In the genomic region with DNA sequence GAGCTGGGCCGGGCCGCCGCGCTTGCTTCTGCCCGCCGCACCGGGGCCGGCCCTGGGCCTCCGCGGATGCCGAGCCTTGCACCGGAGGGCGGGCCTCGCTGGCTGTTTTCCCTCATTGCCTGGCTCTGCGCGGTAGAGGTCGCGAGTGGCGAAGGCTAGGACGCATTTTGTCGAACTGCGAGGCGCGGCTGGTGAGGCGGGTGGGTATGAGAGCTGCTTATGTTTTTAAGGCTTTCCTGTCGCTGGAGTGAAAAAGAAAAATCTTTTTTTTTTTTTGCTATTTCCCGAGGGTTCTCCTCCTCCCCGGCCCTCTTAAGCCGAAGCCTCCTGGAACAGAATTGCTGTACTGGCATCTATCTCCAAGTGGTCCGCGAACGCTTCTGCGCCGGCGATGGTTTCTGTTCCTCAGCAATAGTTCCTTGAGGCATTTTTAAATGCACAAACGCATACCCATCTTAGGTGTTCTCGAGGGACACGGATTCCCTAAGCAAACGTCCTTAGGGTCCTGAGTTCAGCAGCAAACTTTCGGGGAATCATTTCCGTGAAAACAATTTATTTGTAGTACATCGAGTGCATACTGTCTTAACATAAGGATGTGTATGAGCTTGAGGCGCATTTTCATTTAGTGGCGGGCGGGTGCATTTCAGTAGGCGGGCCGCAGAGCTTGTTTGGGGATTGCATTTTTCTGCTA, we compare ENCODE assay signal across 8 cellular contexts. TPM values are rescaled to one million over a fixed set of nuclear protein-coding genes. Genes with fewer than 3 reads are reported as not detected.
A peak's percentile ranks its signal among the peaks of the same experiment; 100 is the strongest.
DNase-seq lines count a peak whose midpoint lies in the region; ATAC-seq lines count a peak whose summit lies in the region.

No MANE protein-coding gene starts in this region.

- DNase-seq in CD4-positive, CD25-positive, alpha-beta regulatory T cell, result peak; percentile 56 to 82 (median 77)
- peak; percentile 76 for DNase-seq in NCI-H82 (lab: John Stamatoyannopoulos, UW)
- peak; percentile 69 for DNase-seq in activated CD8-positive, alpha-beta memory T cell treated with anti-CD3 and anti-CD28 coated beads, Interleukin-2, amount 50 U/mL, for 4 hours
- DNase-seq in epithelial cell of prostate (ENCODE audit: low read depth, low spot score), result no peak
- DNase-seq in stimulated activated CD8-positive, alpha-beta memory T cell treated with anti-CD3 and anti-CD28 coated beads, Interleukin-7, amount 100 ng/mL, for 1 hour (ENCODE audit: low read depth in 2 of 2), result peak; percentile 19 to 36

- peak overlapping the region; percentile 98 for H3K4me3 ChIP-seq in CD4-positive, CD25-positive, alpha-beta regulatory T cell (ENCODE audit: low read depth, low read length)
- peak overlapping the region; percentile 85 to 95 for H3K4me3 ChIP-seq in mucosa of rectum (ENCODE audit: low read length in 2 of 2)

- H3K4me3 Mint-ChIP-seq in CD4-positive, CD25-positive, alpha-beta regulatory T cell, result peak overlapping the region; percentile 93 to 100 (median 98)

- peaks cover 55% of the 10 kb centered on the region for H3K4me1 ChIP-seq in CD4-positive, CD25-positive, alpha-beta regulatory T cell (ENCODE audit: control insufficient read depth, insufficient read depth, low read length, poor library complexity, severe bottlenecking)
- peaks cover 9 to 26% of the 10 kb centered on the region in 2 donors for H3K4me1 ChIP-seq in mucosa of rectum (ENCODE audit: control insufficient read depth in 2 of 2, insufficient read depth in 2 of 2, low read length in 2 of 2)

- H3K9me3 ChIP-seq in CD4-positive, CD25-positive, alpha-beta regulatory T cell (ENCODE audit: control insufficient read depth in 2 of 2, low read length in 2 of 2), result no peaks in the 10 kb centered on the region
- no peaks in the 10 kb centered on the region for H3K9me3 ChIP-seq in mucosa of rectum (ENCODE audit: control insufficient read depth in 2 of 2, low read length in 2 of 2)

- peak overlapping the region; percentile 93 to 97 (median 93) for H3K27ac Mint-ChIP-seq in CD4-positive, CD25-positive, alpha-beta regulatory T cell

- peaks cover 0 to 7% (median 2%) of the 10 kb centered on the region in 7 donors for H3K9me3 Mint-ChIP-seq in CD4-positive, CD25-positive, alpha-beta regulatory T cell

- H3K9ac ChIP-seq in mucosa of rectum (ENCODE audit: low read depth in 1 of 2, low read length in 2 of 2), result peak overlapping the region; percentile 58 to 86

- H3K36me3 ChIP-seq in CD4-positive, CD25-positive, alpha-beta regulatory T cell (ENCODE audit: control insufficient read depth, insufficient read depth, low read length), result peaks cover 31% of the 10 kb centered on the region
- H3K36me3 ChIP-seq in mucosa of rectum (ENCODE audit: control insufficient read depth in 2 of 2, insufficient read depth in 2 of 2, low read length in 2 of 2), result peaks cover 17 to 21% of the 10 kb centered on the region in 2 donors

- peaks cover 11% of the 10 kb centered on the region for H3K27me3 Mint-ChIP-seq in CD4-positive, CD25-positive, alpha-beta regulatory T cell

- H3K27me3 ChIP-seq in CD4-positive, CD25-positive, alpha-beta regulatory T cell (ENCODE audit: control insufficient read depth, insufficient read depth, low read length), result no peaks in the 10 kb centered on the region
- H3K27me3 ChIP-seq in mucosa of rectum (ENCODE audit: control insufficient read depth in 2 of 2, insufficient read depth in 2 of 2, low read length in 2 of 2), result no peaks in the 10 kb centered on the region

- ATAC-seq in CD4-positive, CD25-positive, alpha-beta regulatory T cell (ENCODE audit: low read depth in 2 of 2), result peak; percentile 56 to 58
- ATAC-seq in GM19324 (IDR thresholded peaks at IDR 0.05; ENCODE audit: low FRiP score, unreplicated experiment), result peak; percentile 56
- ATAC-seq in HG03439 (IDR thresholded peaks at IDR 0.05; ENCODE audit: unreplicated experiment), result peak; percentile 39

- peaks cover 18 to 70% (median 61%) of the 10 kb centered on the region in 4 donors for H3K4me1 Mint-ChIP-seq in CD4-positive, CD25-positive, alpha-beta regulatory T cell

- peak overlapping the region; percentile 85 for H3K27ac ChIP-seq in CD4-positive, CD25-positive, alpha-beta regulatory T cell (ENCODE audit: insufficient read depth, low read length, poor library complexity, severe bottlenecking)
- H3K27ac ChIP-seq in epithelial cell of prostate, result peak overlapping the region; percentile 77
- H3K27ac ChIP-seq in mucosa of rectum (ENCODE audit: low read depth in 2 of 2, low read length in 2 of 2), result peak overlapping the region; percentile 89 to 92

- H3K36me3 Mint-ChIP-seq in CD4-positive, CD25-positive, alpha-beta regulatory T cell, result peaks cover 48% of the 10 kb centered on the region

RNA-seq across cellular contexts. Expression of a gene that starts 0.6 kb away (rescaled TPM):
- 282 TPM for total RNA-seq in CD4-positive, CD25-positive, alpha-beta regulatory T cell
- polyA plus RNA-seq in CD4-positive, CD25-positive, alpha-beta regulatory T cell, result 100 to 1,000 TPM; 151 to 203 (median 172) TPM
